In the genomic region with DNA sequence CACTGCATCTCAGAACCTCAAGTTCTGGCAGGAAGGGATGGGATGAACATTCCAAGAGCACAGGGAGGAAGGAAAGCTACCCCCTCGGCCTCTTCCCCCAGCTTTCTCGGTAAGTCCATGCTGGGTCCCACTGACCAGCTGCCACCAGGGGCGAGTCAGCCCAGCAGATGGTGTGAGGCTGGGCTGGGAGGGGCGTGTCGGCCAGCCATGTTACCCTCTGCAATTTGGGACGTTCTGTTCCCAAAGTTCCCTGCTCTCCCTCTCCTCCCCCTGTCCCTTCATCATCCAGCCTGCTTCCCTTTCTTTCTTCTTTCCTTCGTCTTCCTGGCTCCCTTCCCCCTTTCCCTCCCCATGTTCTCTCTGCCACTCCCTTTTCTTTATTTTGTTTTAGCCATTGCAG, we compare ENCODE assay signal across 1 cellular context.
TF ChIP-seq lines count a peak whose summit lies in the region.

No MANE protein-coding gene starts in this region.

TF ChIP-seq in H1, 55 proteins besides CTCF, POLR2A, EP300 and RAD21 (continued from another document):
- TF ChIP-seq CBX8 (IDR thresholded peaks at IDR 0.05; ENCODE audit: borderline replicate concordance, low read depth, low read length) = no peak
